ENCODE assay signal across 9 cellular contexts in the genomic region with DNA sequence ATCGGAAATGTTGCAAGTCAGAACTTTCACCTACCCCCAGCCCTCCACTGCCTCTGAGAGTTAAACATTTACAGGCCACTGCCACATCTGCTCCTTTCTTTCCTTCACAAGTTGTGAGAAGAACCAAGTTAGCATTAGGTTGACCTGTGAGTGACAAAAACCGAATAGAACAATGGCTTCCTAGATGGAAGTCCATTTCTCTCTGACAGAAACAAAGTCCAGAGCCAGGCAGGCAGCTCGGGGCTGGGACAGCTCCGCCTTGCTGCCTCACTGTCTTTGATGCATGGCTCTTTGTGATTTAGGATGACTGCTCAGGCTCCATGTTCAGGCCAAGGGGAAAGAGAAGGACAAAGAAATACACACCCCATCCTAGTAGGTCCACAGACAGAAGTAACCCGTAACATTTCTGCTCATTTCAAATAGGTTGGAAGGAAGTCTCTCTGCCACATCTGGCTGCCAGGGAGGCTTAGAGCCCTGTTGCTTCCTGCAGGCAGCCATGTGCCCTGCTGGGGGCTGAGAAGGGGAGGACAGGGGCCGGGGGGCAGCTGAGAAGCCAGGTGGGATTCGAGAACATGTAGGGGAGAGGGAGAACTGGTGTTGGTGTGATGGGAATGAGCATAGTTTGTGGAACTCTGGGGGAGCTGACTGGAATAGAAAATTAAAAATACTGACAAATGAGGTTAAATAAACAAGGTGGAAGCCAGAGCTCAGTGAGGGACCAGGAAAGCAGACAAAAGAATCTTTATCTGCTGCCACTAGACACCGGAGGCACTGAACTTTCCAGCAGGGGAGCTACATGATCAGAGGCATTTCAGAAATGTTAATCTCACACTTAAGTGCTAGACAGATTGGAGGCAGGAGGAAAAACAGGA. TPM values are rescaled to one million over a fixed set of nuclear protein-coding genes. Genes with fewer than 3 reads are reported as not detected.
A peak's percentile ranks its signal among the peaks of the same experiment; 100 is the strongest.
DNase-seq lines count a peak whose midpoint lies in the region; ATAC-seq and TF ChIP-seq lines count a peak whose summit lies in the region.
"Had no signal": no experiment of that assay in that cellular context is flagged by ENCODE, and none has a peak within 500 bp of the region (broad histone marks: within the 10 kb centered on the region; RNA-seq: fewer than 3 reads in every experiment).

No MANE protein-coding gene starts in this region.

- DNase-seq in NCI-H2107 treated with DMSO at 0.1 percent for 48 hours (lab: John Stamatoyannopoulos, UW; ENCODE audit: unreplicated experiment) (peak; percentile 3), NCI-H2107 (lab: John Stamatoyannopoulos, UW) (no peak), NCI-H2081 (lab: John Stamatoyannopoulos, UW) (peak; percentile 21 to 77), colonic mucosa (no peak), Peyer's patch (no peak), spleen (no peak)

- peak overlapping the region; percentile 76 to 92 (median 88) for H3K27ac Mint-ChIP-seq in nephron

- H3K27ac ChIP-seq in colonic mucosa: peak overlapping the region; percentile 57
- peak overlapping the region in 2 of 4 donors; percentile 46 to 58 for H3K27ac ChIP-seq in Peyer's patch
- no peak overlapping the region for H3K27ac ChIP-seq in spleen
- H3K27ac ChIP-seq: C4-2B had no signal

- intact Hi-C loops in colonic mucosa (cut with DNase I): no loop called here
- intact Hi-C loops in spleen (cut with DNase I; ENCODE audit: low total_unique reads): no loop called here

- ATAC-seq in GM18498 (IDR thresholded peaks at IDR 0.05; ENCODE audit: unreplicated experiment): no peak

- TF ChIP-seq CTCF in colonic mucosa (IDR thresholded peaks at IDR 0.05): no peak
- TF ChIP-seq CTCF in nephron (IDR thresholded peaks at IDR 0.05; ENCODE audit: unreplicated experiment in 3 of 3): peak in 2 of 3 experiments; percentile 12 to 16
- peak in 1 of 6 experiments; percentile 14 for TF ChIP-seq CTCF in Peyer's patch (IDR thresholded peaks at IDR 0.05)
- no peak for TF ChIP-seq CTCF in spleen (IDR thresholded peaks at IDR 0.05 in 8 of 11, conservative IDR thresholded peaks at IDR 0.05 in 3 of 11)

- no peak overlapping the region for H3K4me3 ChIP-seq in colonic mucosa
- no peak overlapping the region for H3K4me3 ChIP-seq in Peyer's patch
- H3K4me3 ChIP-seq in spleen: no peak overlapping the region

- H3K27me3 ChIP-seq in colonic mucosa (no peaks in the 10 kb centered on the region), Peyer's patch (no peaks in the 10 kb centered on the region), spleen (replicated peaks in 1 of 7) (peaks cover 0 to 6% (median 0%) of the 10 kb centered on the region in 7 donors)

- no peaks in the 10 kb centered on the region for H3K36me3 ChIP-seq in colonic mucosa
- no peaks in the 10 kb centered on the region for H3K36me3 ChIP-seq in Peyer's patch
- H3K36me3 ChIP-seq in spleen: no peaks in the 10 kb centered on the region

- peak overlapping the region; percentile 5 to 20 (median 20) for H3K4me3 Mint-ChIP-seq in nephron

- H3K9me3 Mint-ChIP-seq in nephron: peaks cover 2% of the 10 kb centered on the region

- H3K9me3 ChIP-seq in colonic mucosa (no peaks in the 10 kb centered on the region), Peyer's patch (no peaks in the 10 kb centered on the region), spleen (no peaks in the 10 kb centered on the region)

- peaks cover 47% of the 10 kb centered on the region for H3K4me1 Mint-ChIP-seq in nephron

- H3K4me1 ChIP-seq in colonic mucosa (no peaks in the 10 kb centered on the region), Peyer's patch (peaks cover 0 to 16% (median 0%) of the 10 kb centered on the region in 4 donors), spleen (peaks cover 4 to 59% (median 26%) of the 10 kb centered on the region in 6 donors)

- peak overlapping the region in 1 of 2 donors; percentile 27 for H3K9ac ChIP-seq in colonic mucosa (ENCODE audit: low read depth in 2 of 2, low read length in 2 of 2)

- peaks cover 5% of the 10 kb centered on the region for H3K27me3 Mint-ChIP-seq in nephron (ENCODE audit: low read depth)

- no peaks in the 10 kb centered on the region for H3K36me3 Mint-ChIP-seq in nephron (ENCODE audit: low read depth)

- WGBS in spleen, 5 donors: 40 to 51% (median 44%) methylated on average over 8 of the region's 8 CpGs

- TF ChIP-seq POLR2A in Peyer's patch (IDR thresholded peaks at IDR 0.05) (no peak), spleen (IDR thresholded peaks at IDR 0.05) (no peak)

RNA-seq across cellular contexts. Expression of a gene that starts 19.5 kb away (rescaled TPM):
- 10 to 100 TPM; 47.2 to 92.8 TPM for total RNA-seq in colonic mucosa
- 10 to 100 TPM in 3 of 4 donors, 1 to 10 TPM in 1; 6.7 to 16.4 (median 13.2) TPM for total RNA-seq in Peyer's patch
- total RNA-seq in spleen: 10 to 100 TPM; 29.8 to 62.2 (median 41.7) TPM
- 10 to 100 TPM; 19.8 to 29.4 (median 25.7) TPM for polyA plus RNA-seq in spleen

RNA-seq across cellular contexts. Expression of a gene that starts 21.4 kb away (rescaled TPM):
- total RNA-seq in colonic mucosa (100 to 1,000 TPM; 130 to 158 TPM), Peyer's patch (100 to 1,000 TPM in 2 of 4 donors, 10 to 100 TPM in 2; 74.1 to 151 (median 100) TPM), spleen (100 to 1,000 TPM; 125 to 205 (median 170) TPM)
- 100 to 1,000 TPM; 116 to 178 (median 116) TPM for polyA plus RNA-seq in spleen

RNA-seq across cellular contexts. Expression of a gene that starts 43.7 kb away (rescaled TPM):
- total RNA-seq in colonic mucosa: 100 to 1,000 TPM; 213 to 605 TPM
- 100 to 1,000 TPM in 1 of 4 donors, 10 to 100 TPM in 3; 69.9 to 188 (median 95.6) TPM for total RNA-seq in Peyer's patch
- total RNA-seq in spleen: 100 to 1,000 TPM; 189 to 344 (median 272) TPM
- 100 to 1,000 TPM; 109 to 203 (median 182) TPM for polyA plus RNA-seq in spleen

RNA-seq across cellular contexts. Expression of a gene that starts 46.8 kb away (rescaled TPM):
- total RNA-seq in colonic mucosa: 10 to 100 TPM; 14.0 to 59.0 TPM
- total RNA-seq in Peyer's patch: 10 to 100 TPM in 3 of 4 donors, 1 to 10 TPM in 1; 7.5 to 51.2 (median 19.4) TPM
- total RNA-seq in spleen: 10 to 100 TPM; 20.8 to 47.7 (median 39.0) TPM
- polyA plus RNA-seq in spleen: 10 to 100 TPM in 2 of 3 donors, 1 to 10 TPM in 1; 7.8 to 18.2 (median 16.5) TPM

Comparison
In these comparisons a context has a peak if more than half of its experiments do, and no peak if none do; other contexts are left out.
1. DNase-seq: peak in NCI-H2107 treated with DMSO at 0.1 percent for 48 hours (single experiment) and NCI-H2081 (2 of 2); none in NCI-H2107 (single experiment), colonic mucosa (single experiment), Peyer's patch (0 of 3) and spleen (single experiment).
2. CTCF ChIP-seq: peak in nephron (2 of 3); none in colonic mucosa (single experiment) and spleen (0 of 11).